ENCODE assay signal across 16 cellular contexts in the genomic region with DNA sequence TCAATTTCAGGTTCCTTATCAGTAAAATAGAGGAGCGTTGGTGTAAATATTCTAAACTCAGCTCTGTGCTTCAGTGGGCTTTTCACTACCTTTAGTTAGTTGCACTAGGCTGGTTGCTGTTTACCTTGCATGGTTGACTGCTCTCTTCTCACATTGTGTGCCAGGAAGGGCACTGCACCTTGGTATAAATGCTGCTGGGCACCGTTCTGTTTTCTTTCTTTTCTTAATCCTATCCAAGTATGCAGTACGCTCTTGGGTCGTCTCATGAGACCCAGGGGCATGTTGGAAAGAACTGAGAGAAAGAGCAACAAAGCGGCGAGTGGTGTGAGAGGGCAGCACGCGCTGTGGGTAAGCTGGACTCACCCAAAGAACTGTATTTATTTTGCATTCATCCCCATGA.
DNase-seq lines count a peak whose midpoint lies in the region; ATAC-seq and TF ChIP-seq lines count a peak whose summit lies in the region.
"Had no signal": no experiment of that assay in that cellular context is flagged by ENCODE, and none has a peak within 500 bp of the region (broad histone marks: within the 10 kb centered on the region; RNA-seq: fewer than 3 reads in every experiment).

No MANE protein-coding gene starts in this region.

- H3K4me3 ChIP-seq in effector memory CD4-positive, alpha-beta T cell (ENCODE audit: insufficient read depth, low read depth, low read length, poor library complexity, severe bottlenecking), result no peak overlapping the region
- H3K4me3 ChIP-seq: heart left ventricle, tibial nerve had no signal

- no peak overlapping the region for H3K27ac ChIP-seq in effector memory CD4-positive, alpha-beta T cell (ENCODE audit: insufficient read depth, low read length, poor library complexity, severe bottlenecking)
- H3K27ac ChIP-seq: heart left ventricle, tibial nerve had no signal

- no peak for TF ChIP-seq POLR2A in erythroblast (IDR thresholded peaks at IDR 0.05; ENCODE audit: low read length)

- no peaks in the 10 kb centered on the region for H3K27me3 ChIP-seq in effector memory CD4-positive, alpha-beta T cell (replicated peaks; ENCODE audit: control insufficient read depth, insufficient read depth, low read length, poor library complexity, severe bottlenecking)
- H3K27me3 ChIP-seq: heart left ventricle, tibial nerve had no signal

- H3K4me1 ChIP-seq in effector memory CD4-positive, alpha-beta T cell (ENCODE audit: control insufficient read depth, insufficient read depth, low read length, poor library complexity, severe bottlenecking), result no peaks in the 10 kb centered on the region
- H3K4me1 ChIP-seq: tibial nerve had no signal

- H3K36me3 ChIP-seq in effector memory CD4-positive, alpha-beta T cell (ENCODE audit: control insufficient read depth, insufficient read depth, low read length), result no peaks in the 10 kb centered on the region
- H3K36me3 ChIP-seq: heart left ventricle, tibial nerve had no signal

- peak; percentile 35 for DNase-seq in NCI-H1417 treated with DMSO at 0.1 percent for 48 hours (lab: John Stamatoyannopoulos, UW)
- DNase-seq in NCI-H526 treated with DMSO at 0.1 percent for 48 hours (lab: John Stamatoyannopoulos, UW), result peak; percentile 74
- peak; percentile 46 for DNase-seq in kidney tubule cell (ENCODE audit: low spot score)
- no peak for DNase-seq in erythroblast (lab: John Stamatoyannopoulos, UW)
- no peak for DNase-seq in effector memory CD4-positive, alpha-beta T cell
- DNase-seq in AG08395 (ENCODE audit: low spot score), result no peak
- no peak for DNase-seq in AML-193 (lab: John Stamatoyannopoulos, UW)
- DNase-seq: DND-41; heart left ventricle; KBM-7; left colon; NCI-H524; stimulated activated CD4-positive, alpha-beta T cell treated with anti-CD3 and anti-CD28 coated beads, Interleukin-1b, Interleukin-23, amount 100 ng/mL, for 48 hours; T-helper 2 cell had no signal

- ATAC-seq in GM18498 (IDR thresholded peaks at IDR 0.05; ENCODE audit: unreplicated experiment), result peak; percentile 66
- ATAC-seq: heart left ventricle, left colon had no signal

- no peaks in the 10 kb centered on the region for H3K9me3 ChIP-seq in effector memory CD4-positive, alpha-beta T cell (ENCODE audit: control insufficient read depth, low read length)
- H3K9me3 ChIP-seq: heart left ventricle, tibial nerve had no signal

Comparison
In these comparisons a context has a peak if more than half of its experiments do, and no peak if none do; other contexts are left out.
1. DNase-seq: peak in NCI-H1417 treated with DMSO at 0.1 percent for 48 hours (single experiment), NCI-H526 treated with DMSO at 0.1 percent for 48 hours (single experiment) and kidney tubule cell (single experiment); none in erythroblast (0 of 2), effector memory CD4-positive, alpha-beta T cell (0 of 3), AG08395 (single experiment) and AML-193 (0 of 2).